In genomic region chr5:137192293-137192743, GRCh38 we compare ENCODE assay signal across 12 cellular contexts.
DNase-seq lines count a peak whose midpoint lies in the region; ATAC-seq and TF ChIP-seq lines count a peak whose summit lies in the region.
"Had no signal": no experiment of that assay in that cellular context is flagged by ENCODE, and none has a peak within 500 bp of the region (broad histone marks: within the 10 kb centered on the region; RNA-seq: fewer than 3 reads in every experiment).

No MANE protein-coding gene starts in this region.

- no peaks in the 10 kb centered on the region for H3K27me3 ChIP-seq in skeletal muscle satellite cell (ENCODE audit: control insufficient read depth, insufficient read depth, low read length)

- H3K36me3 ChIP-seq in skeletal muscle satellite cell (ENCODE audit: insufficient read depth, low read length), result no peaks in the 10 kb centered on the region

- H3K9me3 ChIP-seq in skeletal muscle satellite cell (replicated peaks; ENCODE audit: low read length), result no peaks in the 10 kb centered on the region

- H3K4me2 ChIP-seq in skeletal muscle satellite cell (ENCODE audit: low read length), result peak overlapping the region; percentile 29

- no peak for ATAC-seq in GM18520 (IDR thresholded peaks at IDR 0.05; ENCODE audit: unreplicated experiment)
- ATAC-seq in GM21515 (IDR thresholded peaks at IDR 0.05; ENCODE audit: unreplicated experiment), result no peak
- ATAC-seq: activated CD4-positive, CD25-positive, alpha-beta regulatory T cell treated with anti-CD3 and anti-CD28 coated beads, Interleukin-2, amount 50 U/mL, for 24 hours; HCT116; stimulated activated naive CD8-positive, alpha-beta T cell treated with anti-CD3 and anti-CD28 coated beads, Interleukin-15, amount 100 ng/mL, for 72 hours had no signal

- TF ChIP-seq CTCF in epithelial cell of esophagus (IDR thresholded peaks at IDR 0.05; ENCODE audit: insufficient read depth, low read depth, low read length, missing control alignments), result no peak

- DNase-seq in GM04503 (ENCODE audit: low read depth), result peak; percentile 49
- DNase-seq in NCI-H69 (lab: John Stamatoyannopoulos, UW), result peak; percentile 55
- peak; percentile 88 for DNase-seq in epithelial cell of esophagus (ENCODE audit: low read depth)
- DNase-seq in NCI-H187 treated with DMSO at 0.1 percent for 48 hours (lab: John Stamatoyannopoulos, UW), result no peak
- DNase-seq: mesenchymal stem cell; NCI-H1092; stimulated activated naive CD8-positive, alpha-beta T cell treated with anti-CD3 and anti-CD28 coated beads, Interleukin-15, amount 100 ng/mL, for 72 hours had no signal

- no peak overlapping the region for H3K4me3 ChIP-seq in epithelial cell of esophagus (ENCODE audit: low read length)
- H3K4me3 ChIP-seq in skeletal muscle satellite cell (ENCODE audit: low read length), result no peak overlapping the region

- peaks cover 42% of the 10 kb centered on the region for H3K4me1 ChIP-seq in skeletal muscle satellite cell (ENCODE audit: control insufficient read depth, insufficient read depth, low read length)

- H3K9ac ChIP-seq in skeletal muscle satellite cell (ENCODE audit: low read depth, low read length), result no peak overlapping the region
